13 cellular contexts compared by ENCODE assay signal in the genomic region with DNA sequence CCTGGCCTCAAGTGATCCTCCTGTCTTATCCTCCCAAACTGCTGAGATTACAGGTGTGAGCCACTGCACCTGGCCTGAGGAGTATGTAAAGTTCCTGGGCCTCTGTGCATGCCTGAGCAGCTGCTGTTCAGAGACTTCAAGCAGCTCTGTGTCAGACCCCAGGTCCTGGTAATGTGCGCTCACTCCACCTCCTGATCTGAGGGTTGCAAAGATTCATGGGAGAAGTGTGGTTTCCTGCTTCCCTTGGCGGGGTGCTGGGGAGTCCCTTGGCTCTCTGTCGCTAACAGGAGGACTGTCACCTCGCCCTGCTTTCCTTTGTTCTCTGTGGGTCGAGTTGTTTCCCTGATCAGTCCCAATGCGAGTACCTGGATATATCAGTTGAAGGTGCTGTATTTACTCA. TPM values are rescaled to one million over a fixed set of nuclear protein-coding genes. Genes with fewer than 3 reads are reported as not detected.
DNase-seq lines count a peak whose midpoint lies in the region; ATAC-seq and TF ChIP-seq lines count a peak whose summit lies in the region.
"Had no signal": no experiment of that assay in that cellular context is flagged by ENCODE, and none has a peak within 500 bp of the region (broad histone marks: within the 10 kb centered on the region; RNA-seq: fewer than 3 reads in every experiment).

No MANE protein-coding gene starts in this region.

- H3K4me1 Mint-ChIP-seq in endodermal cell, result no peaks in the 10 kb centered on the region

- 85 to 86% methylated on average over 4 to 6 of the region's 6 CpGs for WGBS in endodermal cell (ENCODE audit: insufficient coverage in 1 of 2, insufficient read length in 1 of 2), 2 experiments

- H3K36me3 ChIP-seq in BLaER1 treated with 17β-estradiol and CSF1 and Interleukin-3, amounts not matched to agents 10 nM and 100 nM, result no peaks in the 10 kb centered on the region
- H3K36me3 ChIP-seq in endodermal cell (ENCODE audit: control insufficient read depth, insufficient read depth, low read length), result no peaks in the 10 kb centered on the region
- H3K36me3 ChIP-seq in H7 (replicated peaks; ENCODE audit: control insufficient read depth, insufficient read depth, low read length), result no peaks in the 10 kb centered on the region
- H3K36me3 ChIP-seq: spleen had no signal

- H3K4me3 ChIP-seq in BLaER1 treated with 17β-estradiol and CSF1 and Interleukin-3, amounts not matched to agents 10 nM and 100 nM, result no peak overlapping the region
- H3K4me3 ChIP-seq in endodermal cell (ENCODE audit: low read length) (no peak overlapping the region), H7 (ENCODE audit: insufficient read depth, low read depth, low read length) (no peak overlapping the region)
- H3K4me3 ChIP-seq: spleen had no signal

- no peak for TF ChIP-seq CTCF in endodermal cell (conservative IDR thresholded peaks at IDR 0.05)

- H3K27me3 ChIP-seq in BLaER1 treated with 17β-estradiol and CSF1 and Interleukin-3, amounts not matched to agents 10 nM and 100 nM, result no peaks in the 10 kb centered on the region
- peaks cover 16% of the 10 kb centered on the region for H3K27me3 ChIP-seq in endodermal cell (ENCODE audit: control insufficient read depth, insufficient read depth, low read length, poor library complexity, severe bottlenecking)
- H3K27me3 ChIP-seq in H7 (ENCODE audit: control insufficient read depth, insufficient read depth, low read length), result no peaks in the 10 kb centered on the region; the same call in 1 of the 2 replicates
- H3K27me3 ChIP-seq: spleen had no signal

- H3K27ac ChIP-seq in BLaER1 treated with 17β-estradiol and CSF1 and Interleukin-3, amounts not matched to agents 10 nM and 100 nM, result no peak overlapping the region
- H3K27ac ChIP-seq in endodermal cell (ENCODE audit: low read depth, low read length), result no peak overlapping the region

- peak; percentile 91 to 95 for ATAC-seq in activated CD4-positive, CD25-positive, alpha-beta regulatory T cell treated with anti-CD3 and anti-CD28 coated beads, Interleukin-2, amount 50 U/mL, for 24 hours
- no peak for ATAC-seq in GM21717 (IDR thresholded peaks at IDR 0.05; ENCODE audit: unreplicated experiment)

- H3K27ac Mint-ChIP-seq in endodermal cell, result no peak overlapping the region

- H3K9ac ChIP-seq in BLaER1 treated with 17β-estradiol and CSF1 and Interleukin-3, amounts not matched to agents 10 nM and 100 nM, result no peak overlapping the region
- no peak overlapping the region for H3K9ac ChIP-seq in endodermal cell (ENCODE audit: extremely low read depth, low read length, poor library complexity, severe bottlenecking)

- peak overlapping the region in 8 of 11 experiments; percentile 38 to 65 (median 44); a peak in 15 of 22 replicates for H3K4me2 ChIP-seq in BLaER1 treated with 17β-estradiol and CSF1 and Interleukin-3, amounts not matched to agents 10 nM and 100 nM

- no peaks in the 10 kb centered on the region for H4K20me1 ChIP-seq in BLaER1 treated with 17β-estradiol and CSF1 and Interleukin-3, amounts not matched to agents 10 nM and 100 nM

- H3K9me3 Mint-ChIP-seq in endodermal cell, result peaks cover 29% of the 10 kb centered on the region

- no peaks in the 10 kb centered on the region for H3K36me3 Mint-ChIP-seq in endodermal cell (ENCODE audit: low read depth)

- H3K9me3 ChIP-seq in BLaER1 treated with 17β-estradiol and CSF1 and Interleukin-3, amounts not matched to agents 10 nM and 100 nM (replicated peaks in 1 of 11), result peaks cover 26 to 45% (median 36%) of the 10 kb centered on the region in 11 experiments
- peaks cover 26% of the 10 kb centered on the region for H3K9me3 ChIP-seq in endodermal cell (ENCODE audit: control insufficient read depth, low read length)

- H3K4me1 ChIP-seq in BLaER1 treated with 17β-estradiol and CSF1 and Interleukin-3, amounts not matched to agents 10 nM and 100 nM, result peaks cover 0 to 9% (median 7%) of the 10 kb centered on the region in 10 experiments; a peak in 16 of 20 replicates
- H3K4me1 ChIP-seq in endodermal cell (ENCODE audit: control insufficient read depth, insufficient read depth, low read length), result no peaks in the 10 kb centered on the region

- H3K27me3 Mint-ChIP-seq in endodermal cell (ENCODE audit: insufficient read depth), result peaks cover 15% of the 10 kb centered on the region

- no peak overlapping the region for H3K4me3 Mint-ChIP-seq in endodermal cell

- peak; percentile 34 for DNase-seq in activated T-helper 9 cell treated with anti-CD3 and anti-CD28 coated beads, Interleukin-2, amount 50 U/mL, for 16 hours (ENCODE audit: low read depth)
- DNase-seq in stimulated activated CD4-positive, alpha-beta T cell treated with anti-CD3 and anti-CD28 coated beads, Interleukin-1b, Interleukin-23, amount 100 ng/mL, for 4 hours (ENCODE audit: low read depth in 2 of 2), result peak; percentile 19 to 36
- no peak for DNase-seq in endodermal cell
- no peak for DNase-seq in H7
- no peak for DNase-seq in KG1 (lab: John Stamatoyannopoulos, UW)
- DNase-seq: hippocampal formation; NK-92 treated with Interleukin-12 subunit alpha and Interleukin-12 subunit beta, amount 100 ng/mL, for 24 hours; spleen had no signal

RNA-seq across cellular contexts. Expression of a gene that starts 8.6 kb away (rescaled TPM):
- not detected for total RNA-seq in endodermal cell
- polyA plus RNA-seq in endodermal cell (2013, experiment 1 of 2), result not detected
- polyA plus RNA-seq in endodermal cell (2013, experiment 2 of 2), result not detected
- total RNA-seq in H7 (2014; rRNA removed; shearing (Covaris generic)), result not detected in 2 replicates
- total RNA-seq: dermis microvascular lymphatic vessel endothelial cell, spleen had no signal
- polyA plus RNA-seq: IgD-negative memory B cell had no signal

RNA-seq across cellular contexts. Expression of a gene that starts 18.8 kb away (rescaled TPM):
- not detected for total RNA-seq in endodermal cell
- not detected for polyA plus RNA-seq in endodermal cell (2013, experiment 1 of 2)
- polyA plus RNA-seq in endodermal cell (2013, experiment 2 of 2), result 0.29 TPM
- 0.37 TPM in 1 of 2 replicates, not detected in the other for total RNA-seq in H7 (2014; rRNA removed; shearing (Covaris generic))
- total RNA-seq: dermis microvascular lymphatic vessel endothelial cell, spleen had no signal
- polyA plus RNA-seq: IgD-negative memory B cell had no signal

RNA-seq across cellular contexts. Expression of a gene that starts 56.0 kb away (rescaled TPM):
- not detected for total RNA-seq in endodermal cell
- not detected for polyA plus RNA-seq in endodermal cell (2013, experiment 1 of 2)
- not detected for polyA plus RNA-seq in endodermal cell (2013, experiment 2 of 2)
- total RNA-seq in H7 (2014; rRNA removed; shearing (Covaris generic)), result not detected in 2 replicates
- total RNA-seq: dermis microvascular lymphatic vessel endothelial cell, spleen had no signal
- polyA plus RNA-seq: IgD-negative memory B cell, spleen had no signal

Comparison
In these comparisons a context has a peak if more than half of its experiments do, and no peak if none do; other contexts are left out.
1. DNase-seq: peak in activated T-helper 9 cell treated with anti-CD3 and anti-CD28 coated beads, Interleukin-2, amount 50 U/mL, for 16 hours (single experiment) and stimulated activated CD4-positive, alpha-beta T cell treated with anti-CD3 and anti-CD28 coated beads, Interleukin-1b, Interleukin-23, amount 100 ng/mL, for 4 hours (2 of 2); none in endodermal cell (single experiment), H7 (single experiment) and KG1 (single experiment).